In the genomic region with DNA sequence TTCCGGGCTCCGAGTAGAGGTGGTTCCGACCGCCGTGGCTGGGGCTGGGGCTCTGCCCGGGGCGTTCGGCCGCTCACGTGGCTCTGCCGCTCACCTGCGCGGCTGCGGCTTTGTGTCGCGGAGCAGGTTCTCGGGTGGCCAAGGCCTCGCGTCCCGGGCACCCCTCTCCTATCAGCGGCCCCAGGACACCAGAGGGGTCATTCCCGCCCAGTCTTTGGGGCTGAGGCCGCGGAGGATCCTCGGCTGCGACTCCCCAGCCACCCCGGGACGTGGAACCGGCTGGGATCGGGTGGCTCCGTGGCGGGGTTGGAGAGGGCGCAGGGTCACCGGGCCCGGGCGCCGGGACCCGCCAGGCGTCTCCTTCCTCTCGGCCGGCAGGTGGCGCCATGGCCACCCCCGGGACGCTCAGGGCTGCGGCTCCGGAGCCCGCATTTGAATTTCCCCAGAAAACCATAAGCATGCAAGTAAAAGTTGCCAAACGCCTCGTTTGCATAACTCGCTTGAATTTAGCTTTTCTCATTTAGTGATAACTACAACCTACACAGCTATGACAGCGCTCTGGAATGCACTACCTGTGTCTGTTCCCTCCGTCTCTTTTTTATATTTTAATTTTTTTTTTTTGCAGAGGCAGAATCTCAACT, we compare ENCODE assay signal across 8 cellular contexts.
A peak's percentile ranks its signal among the peaks of the same experiment; 100 is the strongest.
DNase-seq lines count a peak whose midpoint lies in the region; ATAC-seq and TF ChIP-seq lines count a peak whose summit lies in the region.

No MANE protein-coding gene starts in this region.

- H2AFZ ChIP-seq in Loucy (ENCODE audit: low read length) = peak overlapping the region; percentile 66; the same call in 1 of the 2 replicates

- H3K9ac ChIP-seq in Loucy (ENCODE audit: low read depth, low read length, poor library complexity, severe bottlenecking) = no peak overlapping the region

- no peaks in the 10 kb centered on the region for H3K4me1 Mint-ChIP-seq in central memory CD8-positive, alpha-beta T cell

- H3K27ac Mint-ChIP-seq in central memory CD8-positive, alpha-beta T cell (ENCODE audit: low read depth) = no peak overlapping the region

- no peaks in the 10 kb centered on the region for H3K9me3 ChIP-seq in Loucy (ENCODE audit: insufficient read depth, low read depth, low read length)

- H3K79me2 ChIP-seq in Loucy (ENCODE audit: insufficient read depth, low read length) = no peaks in the 10 kb centered on the region

- peak; percentile 82 to 86 for ATAC-seq in activated CD4-positive, CD25-positive, alpha-beta regulatory T cell treated with anti-CD3 and anti-CD28 coated beads, Interleukin-2, amount 50 U/mL, for 24 hours
- peak; percentile 74 for ATAC-seq in central memory CD8-positive, alpha-beta T cell (replicated peaks; ENCODE audit: extremely low read depth, poor library complexity, severe bottlenecking)
- ATAC-seq in GM21717 (IDR thresholded peaks at IDR 0.05; ENCODE audit: unreplicated experiment) = no peak

- peaks cover 53% of the 10 kb centered on the region for H3K27me3 Mint-ChIP-seq in central memory CD8-positive, alpha-beta T cell

- in situ Hi-C loops in ACHN (cut with HindIII; ENCODE audit: low pct_ligation_motif_present, low pct_unique_long_range_greater_than_20kb, low sequenced_read_pairs) = no loop called here
- in situ Hi-C loops in GM13977 (cut with MboI; ENCODE audit: low pct_unique_long_range_greater_than_20kb, low sequenced_read_pairs, unreplicated experiment) = no loop called here

- H3K4me2 ChIP-seq in Loucy (ENCODE audit: low read depth, low read length, poor library complexity, severe bottlenecking) = peak overlapping the region; percentile 25

- no peaks in the 10 kb centered on the region for H3K36me3 Mint-ChIP-seq in central memory CD8-positive, alpha-beta T cell (ENCODE audit: insufficient read depth)

- no peaks in the 10 kb centered on the region for H3K9me2 ChIP-seq in Loucy (replicated peaks; ENCODE audit: low read depth, low read length)

- peak overlapping the region; percentile 53 for H3K4me3 Mint-ChIP-seq in central memory CD8-positive, alpha-beta T cell

- H4K20me1 ChIP-seq in Loucy (ENCODE audit: insufficient read depth, low read length, poor library complexity, severe bottlenecking) = no peaks in the 10 kb centered on the region

- no peak overlapping the region for H3K4me3 ChIP-seq in Loucy (ENCODE audit: low read length, poor library complexity, severe bottlenecking)

- no peaks in the 10 kb centered on the region for H3F3A ChIP-seq in Loucy (ENCODE audit: low read depth)

- H3K36me3 ChIP-seq in Loucy (ENCODE audit: insufficient read depth, low read length) = no peaks in the 10 kb centered on the region

- DNase-seq in ACHN (peak; percentile 65), GM13977 (ENCODE audit: low spot score) (peak; percentile 91), kidney tubule cell (ENCODE audit: low spot score) (peak; percentile 63)
- peak; percentile 35 to 51 for DNase-seq in central memory CD8-positive, alpha-beta T cell (ENCODE audit: low spot score in 2 of 2)
- peak; percentile 26 to 52 for DNase-seq in stimulated activated CD4-positive, alpha-beta T cell treated with anti-CD3 and anti-CD28 coated beads, Interleukin-1b, Interleukin-23, amount 100 ng/mL, for 1 hour (ENCODE audit: low read depth in 2 of 2)

- TF ChIP-seq CTCF in GM13977 (IDR thresholded peaks at IDR 0.05; ENCODE audit: extremely low read depth, insufficient read depth, missing control alignments) (peak; percentile 83), Loucy (conservative IDR thresholded peaks at IDR 0.05; ENCODE audit: low read length) (peak; percentile 76)

- no peaks in the 10 kb centered on the region for H3K4me1 ChIP-seq in Loucy (ENCODE audit: insufficient read depth, low read length, poor library complexity, severe bottlenecking)

- no peaks in the 10 kb centered on the region for H3K9me3 Mint-ChIP-seq in central memory CD8-positive, alpha-beta T cell

- H3K27me3 ChIP-seq in Loucy (ENCODE audit: insufficient read depth, low read length, poor library complexity, severe bottlenecking) = no peaks in the 10 kb centered on the region

Comparison
In these comparisons a context has a peak if more than half of its experiments do, and no peak if none do; other contexts are left out.
1. DNase-seq: peak in every context shown above with its lines; median percentile 91 in GM13977; 65 in ACHN; 63 in kidney tubule cell; 43 in central memory CD8-positive, alpha-beta T cell; 39 in stimulated activated CD4-positive, alpha-beta T cell treated with anti-CD3 and anti-CD28 coated beads, Interleukin-1b, Interleukin-23, amount 100 ng/mL, for 1 hour.